15 cellular contexts compared by ENCODE assay signal in the genomic region with DNA sequence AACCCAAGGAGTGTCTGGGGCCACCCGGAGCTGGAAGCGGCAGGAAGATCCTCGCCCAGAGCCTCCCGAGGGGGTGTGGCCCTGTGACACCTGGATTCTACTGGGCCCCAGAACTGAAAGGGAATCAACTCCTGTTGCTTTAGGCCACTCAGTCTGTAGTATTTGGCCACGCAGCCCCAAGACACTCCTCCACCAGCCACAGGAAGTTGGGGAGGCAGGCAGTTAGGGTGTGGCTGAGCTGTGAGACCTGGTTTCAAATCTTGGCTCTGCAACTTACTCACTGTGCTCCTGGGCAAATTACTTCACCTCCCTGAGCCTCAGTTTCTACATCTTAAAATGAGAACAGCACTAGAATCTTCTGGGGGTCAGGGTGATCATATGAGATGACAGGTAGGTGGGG.
DNase-seq lines count a peak whose midpoint lies in the region; ATAC-seq and TF ChIP-seq lines count a peak whose summit lies in the region.
"Had no signal": no experiment of that assay in that cellular context is flagged by ENCODE, and none has a peak within 500 bp of the region (broad histone marks: within the 10 kb centered on the region; RNA-seq: fewer than 3 reads in every experiment).

No MANE protein-coding gene starts in this region.

- peak overlapping the region; percentile 86 for H3K27ac Mint-ChIP-seq in activated CD4-positive, alpha-beta memory T cell treated with anti-CD3 and anti-CD28 coated beads, Interleukin-2, amount 10 ng/mL, durations not matched to agents 7 days and 5 days
- H3K27ac Mint-ChIP-seq in activated CD4-positive, alpha-beta memory T cell treated with anti-CD3 and anti-CD28 coated beads for 36 hours, result no peak overlapping the region
- peak overlapping the region; percentile 83 for H3K27ac Mint-ChIP-seq in T-helper 2 cell treated with Interferon-gamma antibody and Interleukin-4, amounts not matched to agents 5 μg/mL and 100 μg/mL, for 36 hours
- no peak overlapping the region for H3K27ac Mint-ChIP-seq in activated T-helper 2 cell treated with anti-CD3 and anti-CD28 coated beads, Interferon-gamma antibody, Interleukin-2, Interleukin-4, amounts not matched to agents 10 μg/mL and 5 μg/mL and 100 μg/mL, durations not matched to agents 14 hours and 24 hours and 36 hours
- H3K27ac Mint-ChIP-seq: CD4-positive, alpha-beta memory T cell had no signal

- no peaks in the 10 kb centered on the region for H3K4me1 ChIP-seq in left ventricle myocardium inferior
- H3K4me1 ChIP-seq: A549 had no signal

- H3K9me3 ChIP-seq in left ventricle myocardium inferior (replicated peaks), result no peaks in the 10 kb centered on the region
- H3K9me3 ChIP-seq: A549 had no signal

- CTCF ChIA-PET in activated CD4-positive, alpha-beta memory T cell treated with anti-CD3 and anti-CD28 coated beads, Interleukin-2, amount 10 ng/mL, durations not matched to agents 7 days and 5 days (lab: Charles Lee), result no interaction called here
- CTCF ChIA-PET in activated CD4-positive, alpha-beta memory T cell treated with anti-CD3 and anti-CD28 coated beads for 36 hours (lab: Charles Lee), result no interaction called here
- CTCF ChIA-PET in RWPE1 (lab: Yijun Ruan, JAX), result no interaction called here

- H3K27me3 ChIP-seq in left ventricle myocardium inferior (ENCODE audit: low read depth), result peaks cover 70% of the 10 kb centered on the region
- H3K27me3 ChIP-seq: BE2C had no signal

- H3K27ac ChIP-seq in left ventricle myocardium inferior (replicated peaks), result no peak overlapping the region
- no peak overlapping the region for H3K27ac ChIP-seq in RWPE1
- H3K27ac ChIP-seq: A549, C4-2B, GM23248 had no signal

- H3K4me1 Mint-ChIP-seq in activated CD4-positive, alpha-beta memory T cell treated with anti-CD3 and anti-CD28 coated beads, Interleukin-2, amount 10 ng/mL, durations not matched to agents 7 days and 5 days, result peaks cover 25% of the 10 kb centered on the region
- H3K4me1 Mint-ChIP-seq in activated CD4-positive, alpha-beta memory T cell treated with anti-CD3 and anti-CD28 coated beads for 36 hours (ENCODE audit: low read depth), result peaks cover 3% of the 10 kb centered on the region
- H3K4me1 Mint-ChIP-seq in T-helper 2 cell treated with Interferon-gamma antibody and Interleukin-4, amounts not matched to agents 5 μg/mL and 100 μg/mL, for 36 hours (ENCODE audit: low read depth), result peaks cover 14% of the 10 kb centered on the region
- peaks cover 15% of the 10 kb centered on the region for H3K4me1 Mint-ChIP-seq in activated T-helper 2 cell treated with anti-CD3 and anti-CD28 coated beads, Interferon-gamma antibody, Interleukin-2, Interleukin-4, amounts not matched to agents 10 μg/mL and 5 μg/mL and 100 μg/mL, durations not matched to agents 14 hours and 24 hours and 36 hours (ENCODE audit: low read depth)

- TF ChIP-seq CTCF in left ventricle myocardium inferior (IDR thresholded peaks at IDR 0.05; ENCODE audit: borderline replicate concordance), result no peak
- TF ChIP-seq CTCF in RWPE1 (conservative IDR thresholded peaks at IDR 0.05; ENCODE audit: low read depth), result no peak

- no peaks in the 10 kb centered on the region for H3K36me3 ChIP-seq in left ventricle myocardium inferior
- H3K36me3 ChIP-seq: BE2C had no signal

- H3K27me3 Mint-ChIP-seq in activated CD4-positive, alpha-beta memory T cell treated with anti-CD3 and anti-CD28 coated beads, Interleukin-2, amount 10 ng/mL, durations not matched to agents 7 days and 5 days, result no peaks in the 10 kb centered on the region
- H3K27me3 Mint-ChIP-seq in activated CD4-positive, alpha-beta memory T cell treated with anti-CD3 and anti-CD28 coated beads for 36 hours, result no peaks in the 10 kb centered on the region
- no peaks in the 10 kb centered on the region for H3K27me3 Mint-ChIP-seq in T-helper 2 cell treated with Interferon-gamma antibody and Interleukin-4, amounts not matched to agents 5 μg/mL and 100 μg/mL, for 36 hours (ENCODE audit: low read depth)
- no peaks in the 10 kb centered on the region for H3K27me3 Mint-ChIP-seq in activated T-helper 2 cell treated with anti-CD3 and anti-CD28 coated beads, Interferon-gamma antibody, Interleukin-2, Interleukin-4, amounts not matched to agents 10 μg/mL and 5 μg/mL and 100 μg/mL, durations not matched to agents 14 hours and 24 hours and 36 hours (ENCODE audit: low read depth)
- H3K27me3 Mint-ChIP-seq: CD4-positive, alpha-beta memory T cell had no signal

- intact Hi-C loops in activated CD4-positive, alpha-beta memory T cell treated with anti-CD3 and anti-CD28 coated beads for 36 hours (cut with micrococcal nuclease), result no loop called here
- intact Hi-C loops in Right ventricle myocardium inferior (cut with DNase I), result no loop called here
- intact Hi-C loops in left ventricle myocardium inferior (cut with micrococcal nuclease), result no loop called here
- intact Hi-C loops in activated T-helper 2 cell treated with anti-CD3 and anti-CD28 coated beads, Interferon-gamma antibody, Interleukin-2, Interleukin-4, amounts not matched to agents 10 μg/mL and 5 μg/mL and 100 μg/mL, durations not matched to agents 14 hours and 24 hours and 36 hours (cut with micrococcal nuclease), result no loop called here

- DNase-seq in activated CD4-positive, alpha-beta memory T cell treated with anti-CD3 and anti-CD28 coated beads, Interleukin-2, amount 10 ng/mL, durations not matched to agents 7 days and 5 days, result peak; percentile 72
- no peak for DNase-seq in activated CD4-positive, alpha-beta memory T cell treated with anti-CD3 and anti-CD28 coated beads for 36 hours
- DNase-seq in Right ventricle myocardium inferior (ENCODE audit: missing footprints) (peak; percentile 18), left ventricle myocardium inferior (no peak), RWPE1 (ENCODE audit: low spot score) (no peak), NCI-H524 treated with DMSO at 0.1 percent for 48 hours (lab: John Stamatoyannopoulos, UW) (no peak)
- DNase-seq in T-helper 2 cell treated with Interferon-gamma antibody and Interleukin-4, amounts not matched to agents 5 μg/mL and 100 μg/mL, for 36 hours (ENCODE audit: low spot score), result no peak
- DNase-seq in activated T-helper 2 cell treated with anti-CD3 and anti-CD28 coated beads, Interferon-gamma antibody, Interleukin-2, Interleukin-4, amounts not matched to agents 10 μg/mL and 5 μg/mL and 100 μg/mL, durations not matched to agents 14 hours and 24 hours and 36 hours (ENCODE audit: low spot score), result peak; percentile 31
- DNase-seq: BE2C; CD4-positive, alpha-beta memory T cell; DMS79; GM23248; H7 had no signal

- ATAC-seq in Right ventricle myocardium inferior, result no peak
- ATAC-seq: A549 had no signal

- POLR2A ChIA-PET in activated CD4-positive, alpha-beta memory T cell treated with anti-CD3 and anti-CD28 coated beads, Interleukin-2, amount 10 ng/mL, durations not matched to agents 7 days and 5 days (lab: Charles Lee), result interaction anchor here (0.7 to 1.4 kb wide), 2 partner anchors 12 to 109 kb away, joined by 3 to 4 read pairs; no protein-coding TSS in a partner anchor
- POLR2A ChIA-PET in activated CD4-positive, alpha-beta memory T cell treated with anti-CD3 and anti-CD28 coated beads for 36 hours (lab: Charles Lee), result no interaction called here
- POLR2A ChIA-PET in RWPE1 (lab: Yijun Ruan, JAX; ENCODE audit: low non-redundant PET), result no interaction called here

- no peaks in the 10 kb centered on the region for H3K36me3 Mint-ChIP-seq in activated CD4-positive, alpha-beta memory T cell treated with anti-CD3 and anti-CD28 coated beads, Interleukin-2, amount 10 ng/mL, durations not matched to agents 7 days and 5 days (ENCODE audit: low read depth)
- no peaks in the 10 kb centered on the region for H3K36me3 Mint-ChIP-seq in activated CD4-positive, alpha-beta memory T cell treated with anti-CD3 and anti-CD28 coated beads for 36 hours
- H3K36me3 Mint-ChIP-seq in T-helper 2 cell treated with Interferon-gamma antibody and Interleukin-4, amounts not matched to agents 5 μg/mL and 100 μg/mL, for 36 hours (ENCODE audit: low read depth), result no peaks in the 10 kb centered on the region
- H3K36me3 Mint-ChIP-seq in activated T-helper 2 cell treated with anti-CD3 and anti-CD28 coated beads, Interferon-gamma antibody, Interleukin-2, Interleukin-4, amounts not matched to agents 10 μg/mL and 5 μg/mL and 100 μg/mL, durations not matched to agents 14 hours and 24 hours and 36 hours (ENCODE audit: low read depth), result no peaks in the 10 kb centered on the region
- H3K36me3 Mint-ChIP-seq: CD4-positive, alpha-beta memory T cell had no signal

- H3K4me3 ChIP-seq in left ventricle myocardium inferior, result no peak overlapping the region
- H3K4me3 ChIP-seq: A549, GM23248 had no signal

- H3K4me3 Mint-ChIP-seq in activated CD4-positive, alpha-beta memory T cell treated with anti-CD3 and anti-CD28 coated beads, Interleukin-2, amount 10 ng/mL, durations not matched to agents 7 days and 5 days, result peak overlapping the region; percentile 24
- H3K4me3 Mint-ChIP-seq in activated CD4-positive, alpha-beta memory T cell treated with anti-CD3 and anti-CD28 coated beads for 36 hours, result no peak overlapping the region
- peak overlapping the region; percentile 61 for H3K4me3 Mint-ChIP-seq in T-helper 2 cell treated with Interferon-gamma antibody and Interleukin-4, amounts not matched to agents 5 μg/mL and 100 μg/mL, for 36 hours
- peak overlapping the region; percentile 21 for H3K4me3 Mint-ChIP-seq in activated T-helper 2 cell treated with anti-CD3 and anti-CD28 coated beads, Interferon-gamma antibody, Interleukin-2, Interleukin-4, amounts not matched to agents 10 μg/mL and 5 μg/mL and 100 μg/mL, durations not matched to agents 14 hours and 24 hours and 36 hours (ENCODE audit: low read depth)
- H3K4me3 Mint-ChIP-seq: CD4-positive, alpha-beta memory T cell had no signal

- H3K9me3 Mint-ChIP-seq in activated CD4-positive, alpha-beta memory T cell treated with anti-CD3 and anti-CD28 coated beads, Interleukin-2, amount 10 ng/mL, durations not matched to agents 7 days and 5 days, result no peaks in the 10 kb centered on the region
- H3K9me3 Mint-ChIP-seq in activated CD4-positive, alpha-beta memory T cell treated with anti-CD3 and anti-CD28 coated beads for 36 hours, result no peaks in the 10 kb centered on the region
- H3K9me3 Mint-ChIP-seq in T-helper 2 cell treated with Interferon-gamma antibody and Interleukin-4, amounts not matched to agents 5 μg/mL and 100 μg/mL, for 36 hours, result no peaks in the 10 kb centered on the region
- peaks cover 5% of the 10 kb centered on the region for H3K9me3 Mint-ChIP-seq in activated T-helper 2 cell treated with anti-CD3 and anti-CD28 coated beads, Interferon-gamma antibody, Interleukin-2, Interleukin-4, amounts not matched to agents 10 μg/mL and 5 μg/mL and 100 μg/mL, durations not matched to agents 14 hours and 24 hours and 36 hours

Comparison
In these comparisons a context has a peak if more than half of its experiments do, and no peak if none do; other contexts are left out.
1. DNase-seq: peak in activated CD4-positive, alpha-beta memory T cell treated with anti-CD3 and anti-CD28 coated beads, Interleukin-2, amount 10 ng/mL, durations not matched to agents 7 days and 5 days (single experiment), Right ventricle myocardium inferior (single experiment) and activated T-helper 2 cell treated with anti-CD3 and anti-CD28 coated beads, Interferon-gamma antibody, Interleukin-2, Interleukin-4, amounts not matched to agents 10 μg/mL and 5 μg/mL and 100 μg/mL, durations not matched to agents 14 hours and 24 hours and 36 hours (single experiment); none in activated CD4-positive, alpha-beta memory T cell treated with anti-CD3 and anti-CD28 coated beads for 36 hours (single experiment), left ventricle myocardium inferior (single experiment), T-helper 2 cell treated with Interferon-gamma antibody and Interleukin-4, amounts not matched to agents 5 μg/mL and 100 μg/mL, for 36 hours (single experiment), RWPE1 (single experiment) and NCI-H524 treated with DMSO at 0.1 percent for 48 hours (single experiment).
2. H3K27ac Mint-ChIP-seq: peak in activated CD4-positive, alpha-beta memory T cell treated with anti-CD3 and anti-CD28 coated beads, Interleukin-2, amount 10 ng/mL, durations not matched to agents 7 days and 5 days (single experiment) and T-helper 2 cell treated with Interferon-gamma antibody and Interleukin-4, amounts not matched to agents 5 μg/mL and 100 μg/mL, for 36 hours (single experiment); none in activated CD4-positive, alpha-beta memory T cell treated with anti-CD3 and anti-CD28 coated beads for 36 hours (single experiment) and activated T-helper 2 cell treated with anti-CD3 and anti-CD28 coated beads, Interferon-gamma antibody, Interleukin-2, Interleukin-4, amounts not matched to agents 10 μg/mL and 5 μg/mL and 100 μg/mL, durations not matched to agents 14 hours and 24 hours and 36 hours (single experiment).